Comparison of ENCODE assay signal across 18 cellular contexts in the genomic region with DNA sequence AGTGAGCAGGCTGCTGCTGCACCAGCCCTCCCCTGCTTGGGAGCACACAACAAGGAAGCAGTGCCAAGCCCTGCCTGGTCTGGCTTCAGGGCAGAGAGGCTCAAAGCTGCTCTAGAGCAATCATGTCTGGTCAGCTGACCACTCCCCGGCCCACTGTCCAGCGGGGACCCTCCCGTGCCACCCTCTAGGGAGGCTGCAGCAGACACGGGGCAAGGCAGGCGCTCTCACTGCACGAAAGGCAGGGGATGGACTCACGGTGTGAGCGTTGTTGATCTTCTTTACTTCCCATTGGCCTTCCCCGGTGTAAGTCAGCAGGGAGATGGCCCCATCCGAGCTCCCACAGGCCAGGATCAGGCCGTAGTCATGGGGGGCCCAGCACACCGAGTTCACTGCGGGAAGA. TPM values are rescaled to one million over a fixed set of nuclear protein-coding genes. Genes with fewer than 3 reads are reported as not detected.
"Had no signal": no experiment of that assay in that cellular context is flagged by ENCODE, and none has a peak within 500 bp of the region (broad histone marks: within the 10 kb centered on the region; RNA-seq: fewer than 3 reads in every experiment).

No MANE protein-coding gene starts in this region.

- H3K4me1 ChIP-seq: gastrocnemius medialis, pancreas had no signal

- H3K27ac ChIP-seq: heart left ventricle, pancreas had no signal

- H3K4me3 Mint-ChIP-seq: activated T-cell treated with anti-CD3 and anti-CD28 coated beads, Interleukin-2, amount 50 U/mL, for 4 hours; immature natural killer cell; mesothelial cell of epicardium had no signal

- H3K27ac Mint-ChIP-seq: mesothelial cell of epicardium had no signal

- ATAC-seq: activated T-cell treated with anti-CD3 and anti-CD28 coated beads, Interleukin-2, amount 50 U/mL, for 4 hours; gastrocnemius medialis had no signal

- H3K9me3 ChIP-seq: gastrocnemius medialis, heart left ventricle, pancreas, upper lobe of left lung had no signal

- H3K9me3 Mint-ChIP-seq: activated T-cell treated with anti-CD3 and anti-CD28 coated beads, Interleukin-2, amount 50 U/mL, for 4 hours; immature natural killer cell; mesothelial cell of epicardium had no signal

- H3K27me3 ChIP-seq: gastrocnemius medialis, heart left ventricle, pancreas, upper lobe of left lung had no signal

- DNase-seq: activated CD4-positive, alpha-beta T cell treated with anti-CD3 and anti-CD28 coated beads, Interleukin-2, amount 50 U/mL, for 1 hour; activated gamma-delta T cell; activated T-cell treated with anti-CD3 and anti-CD28 coated beads, Interleukin-2, amount 50 U/mL, for 4 hours; gastrocnemius medialis; heart left ventricle; immature natural killer cell; stimulated activated CD4-positive, alpha-beta T cell treated with anti-CD3 and anti-CD28 coated beads, Interleukin-4, amount 100 ng/mL, for 1 hour; stimulated activated naive CD4-positive, alpha-beta T cell treated with Interleukin-2 at 50 U/mL for 16 hours; SW 1271; upper lobe of left lung had no signal

- H3K4me3 ChIP-seq: gastrocnemius medialis, heart left ventricle, pancreas, upper lobe of left lung had no signal

RNA-seq across cellular contexts. Expression of gene GHRL, which starts 19.0 kb away (rescaled TPM):
- total RNA-seq: astrocyte, bronchial epithelial cell, epithelial cell of proximal tubule, gastrocnemius medialis, lower leg skin, myocyte, SK-MEL-5 had no signal
